1 cellular context compared by ENCODE assay signal in genomic region chr6:138109042-138109997, GRCh38.
TF ChIP-seq lines count a peak whose summit lies in the region.

No MANE protein-coding gene starts in this region.

TF ChIP-seq in K562, 482 proteins besides CTCF, POLR2A, EP300 and RAD21 (continued from another document):
- no peak for TF ChIP-seq ZNF592 (IDR thresholded peaks at IDR 0.05)
